In the genomic region with DNA sequence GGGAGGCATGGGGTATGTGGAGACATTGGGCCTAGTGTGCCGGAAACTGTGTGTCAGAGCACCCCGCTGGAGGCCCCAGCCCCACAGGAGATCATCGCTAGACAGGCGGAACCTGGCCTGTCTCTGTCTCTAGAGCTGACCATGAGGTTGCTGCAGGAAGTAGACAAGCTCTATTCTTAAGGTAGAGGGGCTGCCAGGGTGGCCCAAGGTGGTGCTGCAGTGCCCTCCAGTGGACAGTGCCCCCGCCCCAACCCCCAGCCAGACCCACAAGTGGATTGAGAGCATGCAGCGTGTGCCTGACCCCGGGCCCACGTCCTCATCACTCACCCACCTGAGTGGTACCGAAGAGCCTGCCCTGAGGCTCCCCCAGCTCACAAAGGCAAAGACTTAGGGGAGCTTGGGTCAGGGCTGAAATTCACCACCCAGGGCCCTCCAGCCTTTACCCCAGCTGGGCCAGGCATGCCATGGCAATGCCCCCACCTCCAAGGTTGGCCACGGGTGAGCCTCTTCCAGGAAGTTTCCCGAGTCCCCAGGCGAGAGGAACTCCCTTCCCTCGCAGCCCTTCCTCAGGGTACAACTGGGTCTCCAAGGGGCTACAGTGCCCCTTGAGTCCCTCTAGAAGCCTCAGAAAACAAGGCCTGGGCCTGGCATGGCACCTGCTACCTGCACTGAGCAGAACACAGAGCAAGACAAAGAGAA, we compare ENCODE assay signal across 11 cellular contexts.
DNase-seq lines count a peak whose midpoint lies in the region; ATAC-seq and TF ChIP-seq lines count a peak whose summit lies in the region.
"Had no signal": no experiment of that assay in that cellular context is flagged by ENCODE, and none has a peak within 500 bp of the region (broad histone marks: within the 10 kb centered on the region; RNA-seq: fewer than 3 reads in every experiment).

No MANE protein-coding gene starts in this region.

- 80% methylated on average over 13 of the region's 13 CpGs for WGBS in right cardiac atrium

- H3K9me3 ChIP-seq in right cardiac atrium (ENCODE audit: control insufficient read depth, low read length) = no peaks in the 10 kb centered on the region
- H3K9me3 ChIP-seq: right lobe of liver had no signal

- POLR2A ChIA-PET in AG04449 (lab: Yijun Ruan, JAX) = no interaction called here

- H3K4me1 Mint-ChIP-seq in mesothelial cell of epicardium = peaks cover 2% of the 10 kb centered on the region
- H3K4me1 Mint-ChIP-seq: central memory CD8-positive, alpha-beta T cell had no signal

- no peak overlapping the region for H3K4me3 ChIP-seq in AG04449 (ENCODE audit: low read depth, low read length)
- no peak overlapping the region for H3K4me3 ChIP-seq in right cardiac atrium (ENCODE audit: low read length)
- H3K4me3 ChIP-seq: right lobe of liver had no signal

- H3K27ac Mint-ChIP-seq in mesothelial cell of epicardium = no peak overlapping the region

- H3K27me3 Mint-ChIP-seq in mesothelial cell of epicardium (ENCODE audit: low read depth) = peaks cover 7% of the 10 kb centered on the region

- H3K27ac ChIP-seq in right cardiac atrium (ENCODE audit: low read length) = no peak overlapping the region
- H3K27ac ChIP-seq: right lobe of liver had no signal

- H3K27me3 ChIP-seq in right cardiac atrium (ENCODE audit: control insufficient read depth, insufficient read depth) = no peaks in the 10 kb centered on the region
- H3K27me3 ChIP-seq: right lobe of liver had no signal

- CTCF ChIA-PET in AG04449 (lab: Yijun Ruan, JAX) = interaction anchor here (0.6 to 2.8 kb wide), 5 partner anchors 10 to 378 kb away, joined by 3 to 12 read pairs (median 3); no protein-coding TSS in a partner anchor

- in situ Hi-C loops in GM13977 (cut with MboI; ENCODE audit: low pct_unique_long_range_greater_than_20kb, low sequenced_read_pairs, unreplicated experiment) (no loop called here), SK-MEL-5 (cut with HindIII; ENCODE audit: low pct_unique_long_range_greater_than_20kb, low sequenced_read_pairs) (no loop called here)

- peaks cover 6% of the 10 kb centered on the region for H3K4me1 ChIP-seq in right cardiac atrium (ENCODE audit: control insufficient read depth, insufficient read depth, low read length)
- H3K4me1 ChIP-seq: right lobe of liver had no signal

- H3K9me3 Mint-ChIP-seq in mesothelial cell of epicardium = no peaks in the 10 kb centered on the region
- H3K9me3 Mint-ChIP-seq: central memory CD8-positive, alpha-beta T cell had no signal

- intact Hi-C loops in right cardiac atrium (cut with DNase I) = no loop called here

- H3K36me3 Mint-ChIP-seq in mesothelial cell of epicardium = no peaks in the 10 kb centered on the region

- no peak overlapping the region for H3K4me3 Mint-ChIP-seq in mesothelial cell of epicardium
- H3K4me3 Mint-ChIP-seq: central memory CD8-positive, alpha-beta T cell had no signal

- TF ChIP-seq CTCF in AG04449 (IDR thresholded peaks at IDR 0.05; ENCODE audit: insufficient read depth, low read length, missing control alignments) (peak; percentile 50), GM13977 (IDR thresholded peaks at IDR 0.05; ENCODE audit: extremely low read depth, insufficient read depth, missing control alignments) (peak; percentile 36), mesothelial cell of epicardium (IDR thresholded peaks at IDR 0.05; ENCODE audit: unreplicated experiment) (no peak)

- ATAC-seq in right cardiac atrium (peak; percentile 14 to 52), HG03442 (IDR thresholded peaks at IDR 0.05; ENCODE audit: unreplicated experiment) (no peak), HG02973 (IDR thresholded peaks at IDR 0.05; ENCODE audit: unreplicated experiment) (no peak)
- ATAC-seq: right lobe of liver had no signal

- DNase-seq in AG04449 (ENCODE audit: low read depth, low spot score) = no peak
- peak; percentile 33 for DNase-seq in GM13977 (ENCODE audit: low spot score)
- DNase-seq in SK-MEL-5 (ENCODE audit: low read depth, low spot score) = peak; percentile 48
- no peak for DNase-seq in right cardiac atrium
- no peak for DNase-seq in mesothelial cell of epicardium (ENCODE audit: low spot score in 2 of 2, unreplicated experiment in 2 of 2)
- no peak for DNase-seq in D341Med (ENCODE audit: low spot score)
- DNase-seq: NCI-H446 had no signal

Comparison
In these comparisons a context has a peak if more than half of its experiments do, and no peak if none do; other contexts are left out.
1. DNase-seq: peak in GM13977 (single experiment) and SK-MEL-5 (single experiment); none in AG04449 (single experiment), right cardiac atrium (0 of 3), mesothelial cell of epicardium (0 of 2) and D341Med (single experiment).
2. ATAC-seq: peak in right cardiac atrium (2 of 2); none in HG03442 (single experiment) and HG02973 (single experiment).